14 cellular contexts compared by ENCODE assay signal in the genomic region with DNA sequence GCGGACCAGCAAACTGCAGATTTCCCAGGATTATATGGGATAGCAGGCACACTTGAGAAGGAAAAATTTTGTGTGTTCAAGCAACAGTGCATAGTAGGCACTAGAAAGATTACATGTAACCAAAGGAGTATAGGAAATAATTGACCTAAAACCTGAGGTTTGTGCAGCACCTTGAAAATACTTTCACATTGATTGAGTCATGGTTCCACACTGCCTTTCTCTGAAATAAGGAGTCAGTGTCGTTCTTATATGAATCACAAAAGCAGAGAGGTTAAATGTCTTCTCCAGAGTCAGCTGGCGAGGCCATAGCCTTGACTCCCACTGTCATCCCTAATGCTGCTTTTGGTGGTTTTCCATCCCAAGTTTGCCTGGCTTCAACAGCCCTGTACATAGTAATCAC.
DNase-seq lines count a peak whose midpoint lies in the region; ATAC-seq and TF ChIP-seq lines count a peak whose summit lies in the region.
"Had no signal": no experiment of that assay in that cellular context is flagged by ENCODE, and none has a peak within 500 bp of the region (broad histone marks: within the 10 kb centered on the region; RNA-seq: fewer than 3 reads in every experiment).

No MANE protein-coding gene starts in this region.

- no peak overlapping the region for H2AFZ ChIP-seq in GM23248
- no peak overlapping the region for H2AFZ ChIP-seq in osteoblast (ENCODE audit: low read length)

- H4K20me1 ChIP-seq in GM23248 (ENCODE audit: insufficient read depth), result no peaks in the 10 kb centered on the region
- H4K20me1 ChIP-seq in osteoblast (ENCODE audit: insufficient read depth, low read length), result no peaks in the 10 kb centered on the region
- H4K20me1 ChIP-seq: BLaER1 had no signal

- H3K79me2 ChIP-seq in GM23248 (ENCODE audit: insufficient read depth) (peaks cover 19% of the 10 kb centered on the region; the same call in 1 of the 2 replicates), osteoblast (ENCODE audit: insufficient read depth, low read length) (no peaks in the 10 kb centered on the region)

- H3K9me3 ChIP-seq in GM23248 (ENCODE audit: low read depth) (no peaks in the 10 kb centered on the region), osteoblast (ENCODE audit: low read depth, low read length) (no peaks in the 10 kb centered on the region)
- H3K9me3 ChIP-seq: BLaER1, heart right ventricle, thyroid gland had no signal

- POLR2A ChIA-PET in RWPE1 (lab: Yijun Ruan, JAX; ENCODE audit: low non-redundant PET), result no interaction called here

- no peak overlapping the region for H3K4me3 ChIP-seq in GM23248
- H3K4me3 ChIP-seq in osteoblast (ENCODE audit: insufficient read depth, low read length), result no peak overlapping the region
- H3K4me3 ChIP-seq in brain microvascular endothelial cell (ENCODE audit: low read depth, low read length), result no peak overlapping the region
- H3K4me3 ChIP-seq: BLaER1, heart right ventricle, thyroid gland had no signal

- H3K4me1 ChIP-seq in GM23248 (ENCODE audit: insufficient read depth) (peaks cover 50% of the 10 kb centered on the region), osteoblast (ENCODE audit: insufficient read depth, low read length) (peaks cover 40% of the 10 kb centered on the region)
- H3K4me1 ChIP-seq: thyroid gland had no signal

- no peaks in the 10 kb centered on the region for H3K9me2 ChIP-seq in GM23248 (ENCODE audit: insufficient read depth)

- DNase-seq in GM23248, result peak; percentile 67
- DNase-seq in LHCN-M2 (ENCODE audit: low read depth), result peak; percentile 43
- DNase-seq in osteoblast (ENCODE audit: insufficient read length, low spot score, missing footprints), result no peak
- no peak for DNase-seq in iPS-NIHi7 (ENCODE audit: extremely low spot score)
- DNase-seq in RWPE1 (ENCODE audit: low spot score), result no peak
- DNase-seq in brain microvascular endothelial cell, result no peak
- DNase-seq: activated effector memory CD4-positive, alpha-beta T cell treated with anti-CD3 and anti-CD28 coated beads, Interleukin-2, amount 50 U/mL, for 16 hours; endodermal cell; GDM1; NCI-H1436 had no signal

- TF ChIP-seq CTCF in osteoblast (IDR thresholded peaks at IDR 0.05; ENCODE audit: extremely low read depth, low read depth, low read length), result no peak
- no peak for TF ChIP-seq CTCF in RWPE1 (conservative IDR thresholded peaks at IDR 0.05; ENCODE audit: low read depth)
- no peak for TF ChIP-seq CTCF in brain microvascular endothelial cell (IDR thresholded peaks at IDR 0.05; ENCODE audit: low read depth, low read length, missing control alignments)

- H3K4me2 ChIP-seq in GM23248 (ENCODE audit: unreplicated experiment) (peak overlapping the region; percentile 40), osteoblast (ENCODE audit: insufficient read depth, low read length) (peak overlapping the region; percentile 35)
- H3K4me2 ChIP-seq: BLaER1 had no signal

- H3K27me3 ChIP-seq in GM23248 (replicated peaks; ENCODE audit: insufficient read depth) (no peaks in the 10 kb centered on the region), osteoblast (ENCODE audit: insufficient read depth, low read length) (no peaks in the 10 kb centered on the region), brain microvascular endothelial cell (replicated peaks) (no peaks in the 10 kb centered on the region)
- H3K27me3 ChIP-seq: BLaER1, heart right ventricle, thyroid gland had no signal

- peaks cover 59% of the 10 kb centered on the region for H3F3A ChIP-seq in GM23248 (ENCODE audit: insufficient read depth)

- peak; percentile 46 for ATAC-seq in GM19025 (IDR thresholded peaks at IDR 0.05; ENCODE audit: low read depth, unreplicated experiment)

- peak overlapping the region; percentile 49 for H3K27ac ChIP-seq in GM23248
- peak overlapping the region; percentile 64 for H3K27ac ChIP-seq in osteoblast (ENCODE audit: low read depth, low read length)
- no peak overlapping the region for H3K27ac ChIP-seq in RWPE1
- no peak overlapping the region for H3K27ac ChIP-seq in brain microvascular endothelial cell
- H3K27ac ChIP-seq: BLaER1, heart right ventricle, thyroid gland had no signal

- H3K9ac ChIP-seq in GM23248, result peak overlapping the region; percentile 42
- H3K9ac ChIP-seq: BLaER1 had no signal

- WGBS in GM23248 (ENCODE audit: low coverage in 1 of 2, low lambda C conversion rate in 2 of 2, missing lambda C conversion rate in 2 of 2), 2 experiments, result 59% methylated on average over 3 of the region's 3 CpGs

- in situ Hi-C loops in GM23248 (cut with MboI), result loop anchor here (10.0 kb wide), 1 partner anchor 244 kb away; no protein-coding TSS in a partner anchor
- in situ Hi-C loops in brain microvascular endothelial cell (cut with HindIII; ENCODE audit: low pct_ligation_motif_present, low sequenced_read_pairs), result no loop called here

- CTCF ChIA-PET in RWPE1 (lab: Yijun Ruan, JAX), result interaction anchor here (1.0 kb wide), 1 partner anchor 328 kb away, joined by 3 read pairs; no protein-coding TSS in a partner anchor

- H3K36me3 ChIP-seq in GM23248 (ENCODE audit: low read depth) (peaks cover 38% of the 10 kb centered on the region), osteoblast (ENCODE audit: insufficient read depth, low read length) (peaks cover 12% of the 10 kb centered on the region), brain microvascular endothelial cell (replicated peaks) (no peaks in the 10 kb centered on the region)

Comparison
In these comparisons a context has a peak if more than half of its experiments do, and no peak if none do; other contexts are left out.
1. DNase-seq: peak in GM23248 (single experiment) and LHCN-M2 (single experiment); none in osteoblast (single experiment), iPS-NIHi7 (single experiment), RWPE1 (single experiment) and brain microvascular endothelial cell (single experiment).
2. H3K27ac ChIP-seq: peak in GM23248 (single experiment) and osteoblast (single experiment); none in RWPE1 (single experiment) and brain microvascular endothelial cell (single experiment).